Comparison of ENCODE assay signal across 1 cellular context in the genomic region with DNA sequence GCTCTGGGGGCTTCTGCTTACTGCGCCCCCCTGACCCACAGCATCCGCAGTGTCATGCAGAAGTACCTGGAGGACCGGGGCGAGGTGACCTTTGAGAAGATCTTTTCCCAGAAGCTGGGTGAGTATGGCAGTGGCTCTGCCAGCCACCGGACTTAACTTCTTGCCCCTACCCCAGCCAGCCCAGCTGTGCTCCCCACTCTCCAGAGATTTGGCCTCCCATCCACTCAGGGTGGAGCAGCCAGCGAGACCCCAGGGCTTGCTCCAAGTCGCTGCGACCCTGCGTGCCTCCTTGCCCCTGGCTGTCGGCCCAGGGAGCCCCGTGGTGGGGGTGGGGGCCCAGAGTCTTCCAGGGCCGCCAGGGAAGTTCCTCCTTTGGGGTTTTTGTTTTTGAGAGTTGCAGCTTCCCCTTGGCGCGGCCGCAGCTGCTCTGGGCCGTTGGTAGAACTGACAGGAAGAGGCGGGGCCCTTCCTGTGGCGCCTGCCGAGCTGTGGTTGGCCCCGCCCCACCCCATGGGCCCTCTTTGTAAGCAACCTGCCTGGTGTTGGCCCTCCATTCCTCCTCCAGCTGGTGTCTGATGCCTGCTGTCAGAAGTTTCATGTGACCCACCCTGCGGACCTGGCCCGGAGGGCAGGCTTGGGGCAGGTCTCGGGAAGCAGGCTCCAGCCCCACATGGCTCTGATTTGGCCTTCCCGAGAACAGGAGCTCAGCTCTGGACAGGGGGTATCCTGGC.
TF ChIP-seq lines count a peak whose summit lies in the region.

No MANE protein-coding gene starts in this region.

TF ChIP-seq in K562, 482 proteins besides CTCF, POLR2A, EP300 and RAD21 (continued from another document and continues in another):
- no peak for TF ChIP-seq CHD7 (IDR thresholded peaks at IDR 0.05; ENCODE audit: low read depth, low read length)
- TF ChIP-seq DACH1 (IDR thresholded peaks at IDR 0.05; ENCODE audit: partially characterized antibody) = peak; percentile 30
- peak; percentile 70 for TF ChIP-seq SP1 (CRISPR knock-in tag; IDR thresholded peaks at IDR 0.05)
- peak; percentile 34 for TF ChIP-seq MEIS2 (IDR thresholded peaks at IDR 0.05; ENCODE audit: partially characterized antibody)
- no peak for TF ChIP-seq NR3C1 (CRISPR knock-in tag; IDR thresholded peaks at IDR 0.05)
- no peak for TF ChIP-seq PHF20 (IDR thresholded peaks at IDR 0.05; ENCODE audit: partially characterized antibody)
- no peak for TF ChIP-seq KLF16 (IDR thresholded peaks at IDR 0.05)
- no peak for TF ChIP-seq ZNF384 (IDR thresholded peaks at IDR 0.05; ENCODE audit: low read depth, low read length)
- TF ChIP-seq FOXA3 (CRISPR knock-in tag; conservative IDR thresholded peaks at IDR 0.05 in 1 of 2, IDR thresholded peaks at IDR 0.05 in 1 of 2) = peak in 1 of 2 experiments; percentile 60; a peak in 1 of 4 replicates
- TF ChIP-seq, protein P1, sequence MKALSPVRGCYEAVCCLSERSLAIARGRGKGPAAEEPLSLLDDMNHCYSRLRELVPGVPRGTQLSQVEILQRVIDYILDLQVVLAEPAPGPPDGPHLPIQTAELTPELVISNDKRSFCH (CRISPR knock-in tag; IDR thresholded peaks at IDR 0.05) = no peak
- TF ChIP-seq, protein P1 (tag; IDR thresholded peaks at IDR 0.05) = peak; percentile 97
- peak; percentile 41; the same call in 1 of the 2 replicates for TF ChIP-seq ZNF57 (CRISPR knock-in tag; IDR thresholded peaks at IDR 0.05)
- TF ChIP-seq FOXJ2 (tag; IDR thresholded peaks at IDR 0.05) = no peak
- no peak for TF ChIP-seq ZNF507 (tag; conservative IDR thresholded peaks at IDR 0.05)
- no peak for TF ChIP-seq ZNF24 (IDR thresholded peaks at IDR 0.05)
- TF ChIP-seq ZBTB2 (IDR thresholded peaks at IDR 0.05) = no peak
- peak in 1 of 2 experiments; percentile 39; a peak in 1 of 4 replicates for TF ChIP-seq TRIM24 (IDR thresholded peaks at IDR 0.05)
- peak; percentile 80; the same call in 1 of the 2 replicates for TF ChIP-seq SMARCA5 (IDR thresholded peaks at IDR 0.05)
- TF ChIP-seq, protein P2, sequence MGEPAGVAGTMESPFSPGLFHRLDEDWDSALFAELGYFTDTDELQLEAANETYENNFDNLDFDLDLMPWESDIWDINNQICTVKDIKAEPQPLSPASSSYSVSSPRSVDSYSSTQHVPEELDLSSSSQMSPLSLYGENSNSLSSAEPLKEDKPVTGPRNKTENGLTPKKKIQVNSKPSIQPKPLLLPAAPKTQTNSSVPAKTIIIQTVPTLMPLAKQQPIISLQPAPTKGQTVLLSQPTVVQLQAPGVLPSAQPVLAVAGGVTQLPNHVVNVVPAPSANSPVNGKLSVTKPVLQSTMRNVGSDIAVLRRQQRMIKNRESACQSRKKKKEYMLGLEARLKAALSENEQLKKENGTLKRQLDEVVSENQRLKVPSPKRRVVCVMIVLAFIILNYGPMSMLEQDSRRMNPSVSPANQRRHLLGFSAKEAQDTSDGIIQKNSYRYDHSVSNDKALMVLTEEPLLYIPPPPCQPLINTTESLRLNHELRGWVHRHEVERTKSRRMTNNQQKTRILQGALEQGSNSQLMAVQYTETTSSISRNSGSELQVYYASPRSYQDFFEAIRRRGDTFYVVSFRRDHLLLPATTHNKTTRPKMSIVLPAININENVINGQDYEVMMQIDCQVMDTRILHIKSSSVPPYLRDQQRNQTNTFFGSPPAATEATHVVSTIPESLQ (CRISPR knock-in tag; IDR thresholded peaks at IDR 0.05) = no peak
- no peak for TF ChIP-seq TRIM28 (IDR thresholded peaks at IDR 0.05)
- no peak for TF ChIP-seq HNRNPL (IDR thresholded peaks at IDR 0.05; ENCODE audit: low read depth, low read length)
- no peak for TF ChIP-seq HES1 (IDR thresholded peaks at IDR 0.05; ENCODE audit: low read depth)
- peak; percentile 58 for TF ChIP-seq TBP (optimal IDR thresholded peaks at IDR 0.05; ENCODE audit: low read depth, low read length)
- TF ChIP-seq ZZZ3 (IDR thresholded peaks at IDR 0.05) = no peak
- no peak for TF ChIP-seq ZKSCAN3 (CRISPR knock-in tag; IDR thresholded peaks at IDR 0.05)
- peak; percentile 88 for TF ChIP-seq GABPA (tag; conservative IDR thresholded peaks at IDR 0.05; ENCODE audit: low read depth)
- no peak for TF ChIP-seq PTBP1 (IDR thresholded peaks at IDR 0.05; ENCODE audit: low read depth, low read length)
- TF ChIP-seq, protein P3, sequence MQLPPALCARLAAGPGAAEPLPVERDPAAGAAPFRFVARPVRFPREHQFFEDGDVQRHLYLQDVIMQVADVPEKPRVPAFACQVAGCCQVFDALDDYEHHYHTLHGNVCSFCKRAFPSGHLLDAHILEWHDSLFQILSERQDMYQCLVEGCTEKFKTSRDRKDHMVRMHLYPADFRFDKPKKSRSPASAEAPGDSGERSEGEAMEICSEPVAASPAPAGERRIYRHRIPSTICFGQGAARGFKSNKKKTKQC (CRISPR knock-in tag; IDR thresholded peaks at IDR 0.05) = no peak
- peak; percentile 45; the same call in 1 of the 2 replicates for TF ChIP-seq TOE1 (IDR thresholded peaks at IDR 0.05; ENCODE audit: borderline replicate concordance)
- 0 out of 2 replicates have a peak, but pooled peaks have one; percentile 58 for TF ChIP-seq TOE1 (CRISPR knock-in tag; IDR thresholded peaks at IDR 0.05; ENCODE audit: borderline replicate concordance, low read depth)
- TF ChIP-seq SRF (CRISPR knock-in tag; IDR thresholded peaks at IDR 0.05) = no peak
- peak; percentile 94 for TF ChIP-seq ZBTB9 (CRISPR knock-in tag; IDR thresholded peaks at IDR 0.05)
- no peak for TF ChIP-seq THRAP3 (IDR thresholded peaks at IDR 0.05; ENCODE audit: borderline replicate concordance)
- no peak for TF ChIP-seq ZNF23 (CRISPR knock-in tag; IDR thresholded peaks at IDR 0.05)
- TF ChIP-seq, protein P4, sequence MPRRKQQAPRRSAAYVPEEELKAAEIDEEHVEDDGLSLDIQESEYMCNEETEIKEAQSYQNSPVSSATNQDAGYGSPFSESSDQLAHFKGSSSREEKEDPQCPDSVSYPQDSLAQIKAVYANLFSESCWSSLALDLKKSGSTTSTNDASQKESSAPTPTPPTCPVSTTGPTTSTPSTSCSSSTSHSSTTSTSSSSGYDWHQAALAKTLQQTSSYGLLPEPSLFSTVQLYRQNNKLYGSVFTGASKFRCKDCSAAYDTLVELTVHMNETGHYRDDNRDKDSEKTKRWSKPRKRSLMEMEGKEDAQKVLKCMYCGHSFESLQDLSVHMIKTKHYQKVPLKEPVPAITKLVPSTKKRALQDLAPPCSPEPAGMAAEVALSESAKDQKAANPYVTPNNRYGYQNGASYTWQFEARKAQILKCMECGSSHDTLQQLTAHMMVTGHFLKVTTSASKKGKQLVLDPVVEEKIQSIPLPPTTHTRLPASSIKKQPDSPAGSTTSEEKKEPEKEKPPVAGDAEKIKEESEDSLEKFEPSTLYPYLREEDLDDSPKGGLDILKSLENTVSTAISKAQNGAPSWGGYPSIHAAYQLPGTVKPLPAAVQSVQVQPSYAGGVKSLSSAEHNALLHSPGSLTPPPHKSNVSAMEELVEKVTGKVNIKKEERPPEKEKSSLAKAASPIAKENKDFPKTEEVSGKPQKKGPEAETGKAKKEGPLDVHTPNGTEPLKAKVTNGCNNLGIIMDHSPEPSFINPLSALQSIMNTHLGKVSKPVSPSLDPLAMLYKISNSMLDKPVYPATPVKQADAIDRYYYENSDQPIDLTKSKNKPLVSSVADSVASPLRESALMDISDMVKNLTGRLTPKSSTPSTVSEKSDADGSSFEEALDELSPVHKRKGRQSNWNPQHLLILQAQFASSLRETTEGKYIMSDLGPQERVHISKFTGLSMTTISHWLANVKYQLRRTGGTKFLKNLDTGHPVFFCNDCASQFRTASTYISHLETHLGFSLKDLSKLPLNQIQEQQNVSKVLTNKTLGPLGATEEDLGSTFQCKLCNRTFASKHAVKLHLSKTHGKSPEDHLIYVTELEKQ (CRISPR knock-in tag; IDR thresholded peaks at IDR 0.05) = peak; percentile 67
- TF ChIP-seq KAT7 (CRISPR knock-in tag; IDR thresholded peaks at IDR 0.05; ENCODE audit: borderline replicate concordance) = no peak
